In the genomic region with DNA sequence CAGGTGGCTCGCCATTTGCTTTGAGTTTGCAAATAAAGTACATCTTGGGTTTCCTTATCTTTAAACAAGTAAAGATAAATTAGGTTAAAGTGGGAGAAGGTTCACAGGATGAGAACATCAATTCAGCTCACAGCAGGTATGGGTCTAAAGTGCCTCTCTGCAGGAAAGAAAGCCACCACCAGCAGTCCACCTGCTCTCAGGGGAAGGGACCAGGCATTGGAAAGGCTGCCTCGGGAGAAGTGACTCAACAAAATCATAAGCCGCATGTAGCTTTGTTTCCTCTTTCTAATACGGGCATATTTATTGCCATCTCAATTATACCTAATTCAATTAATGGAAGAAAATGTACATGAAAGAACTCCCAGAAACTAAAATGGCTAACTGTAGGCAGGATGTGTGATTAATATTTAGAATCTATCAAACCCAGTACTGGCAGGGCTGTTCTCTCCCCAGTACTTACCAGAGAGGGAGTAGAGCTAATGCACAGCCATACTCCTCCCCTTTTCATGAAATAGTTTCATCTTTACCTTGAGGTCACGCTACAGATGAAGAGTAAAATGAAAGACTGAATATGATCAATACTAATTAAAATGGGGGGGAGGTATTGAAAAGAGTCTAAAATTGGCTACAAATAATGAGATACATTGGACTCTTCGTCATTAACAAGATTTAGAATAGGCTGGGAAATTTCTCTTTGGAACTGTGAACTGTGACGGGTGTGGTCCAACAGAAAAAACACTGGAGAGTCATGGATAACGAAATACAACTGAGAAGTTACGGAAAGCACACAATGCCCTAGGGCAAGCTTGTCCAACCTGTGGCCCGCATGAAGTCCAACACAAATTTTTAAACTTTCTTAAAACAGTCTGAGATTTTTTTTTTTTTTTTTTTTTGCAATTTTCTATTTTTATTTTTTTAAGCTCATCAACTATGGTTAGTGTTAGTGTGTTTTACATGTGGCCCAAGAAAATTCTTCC, we compare ENCODE assay signal across 1 cellular context.
TF ChIP-seq lines count a peak whose summit lies in the region.

No MANE protein-coding gene starts in this region.

TF ChIP-seq in HepG2, 621 proteins besides CTCF, POLR2A, EP300 and RAD21:
- no peak for TF ChIP-seq GABPB1 (CRISPR knock-in tag; IDR thresholded peaks at IDR 0.05)
- TF ChIP-seq ZSCAN20 (CRISPR knock-in tag; IDR thresholded peaks at IDR 0.05; ENCODE audit: borderline replicate concordance), result no peak
- no peak for TF ChIP-seq MXD4 (CRISPR knock-in tag; IDR thresholded peaks at IDR 0.05)
- TF ChIP-seq, protein P1, sequence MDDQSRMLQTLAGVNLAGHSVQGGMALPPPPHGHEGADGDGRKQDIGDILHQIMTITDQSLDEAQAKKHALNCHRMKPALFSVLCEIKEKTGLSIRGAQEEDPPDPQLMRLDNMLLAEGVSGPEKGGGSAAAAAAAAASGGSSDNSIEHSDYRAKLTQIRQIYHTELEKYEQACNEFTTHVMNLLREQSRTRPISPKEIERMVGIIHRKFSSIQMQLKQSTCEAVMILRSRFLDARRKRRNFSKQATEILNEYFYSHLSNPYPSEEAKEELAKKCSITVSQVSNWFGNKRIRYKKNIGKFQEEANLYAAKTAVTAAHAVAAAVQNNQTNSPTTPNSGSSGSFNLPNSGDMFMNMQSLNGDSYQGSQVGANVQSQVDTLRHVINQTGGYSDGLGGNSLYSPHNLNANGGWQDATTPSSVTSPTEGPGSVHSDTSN (CRISPR knock-in tag; IDR thresholded peaks at IDR 0.05; ENCODE audit: borderline replicate concordance), result no peak
- no peak for TF ChIP-seq KLF6 (CRISPR knock-in tag; IDR thresholded peaks at IDR 0.05)
- no peak for TF ChIP-seq ZNF337 (CRISPR knock-in tag; IDR thresholded peaks at IDR 0.05; ENCODE audit: borderline replicate concordance, low read depth)
- TF ChIP-seq ZNF441 (CRISPR knock-in tag; IDR thresholded peaks at IDR 0.05; ENCODE audit: borderline replicate concordance), result no peak
- no peak for TF ChIP-seq ZFX (CRISPR knock-in tag; IDR thresholded peaks at IDR 0.05; ENCODE audit: low read depth)
- no peak for TF ChIP-seq SALL1 (CRISPR knock-in tag; IDR thresholded peaks at IDR 0.05)
- TF ChIP-seq, protein P2, sequence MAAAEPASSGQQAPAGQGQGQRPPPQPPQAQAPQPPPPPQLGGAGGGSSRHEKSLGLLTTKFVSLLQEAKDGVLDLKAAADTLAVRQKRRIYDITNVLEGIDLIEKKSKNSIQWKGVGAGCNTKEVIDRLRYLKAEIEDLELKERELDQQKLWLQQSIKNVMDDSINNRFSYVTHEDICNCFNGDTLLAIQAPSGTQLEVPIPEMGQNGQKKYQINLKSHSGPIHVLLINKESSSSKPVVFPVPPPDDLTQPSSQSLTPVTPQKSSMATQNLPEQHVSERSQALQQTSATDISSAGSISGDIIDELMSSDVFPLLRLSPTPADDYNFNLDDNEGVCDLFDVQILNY (CRISPR knock-in tag; conservative IDR thresholded peaks at IDR 0.05), result no peak
- no peak for TF ChIP-seq ZNF20 (CRISPR knock-in tag; IDR thresholded peaks at IDR 0.05)
- TF ChIP-seq, protein P3, sequence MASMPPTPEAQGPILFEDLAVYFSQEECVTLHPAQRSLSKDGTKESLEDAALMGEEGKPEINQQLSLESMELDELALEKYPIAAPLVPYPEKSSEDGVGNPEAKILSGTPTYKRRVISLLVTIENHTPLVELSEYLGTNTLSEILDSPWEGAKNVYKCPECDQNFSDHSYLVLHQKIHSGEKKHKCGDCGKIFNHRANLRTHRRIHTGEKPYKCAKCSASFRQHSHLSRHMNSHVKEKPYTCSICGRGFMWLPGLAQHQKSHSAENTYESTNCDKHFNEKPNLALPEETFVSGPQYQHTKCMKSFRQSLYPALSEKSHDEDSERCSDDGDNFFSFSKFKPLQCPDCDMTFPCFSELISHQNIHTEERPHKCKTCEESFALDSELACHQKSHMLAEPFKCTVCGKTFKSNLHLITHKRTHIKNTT (CRISPR knock-in tag; IDR thresholded peaks at IDR 0.05), result no peak
- no peak for TF ChIP-seq FOXJ3 (CRISPR knock-in tag; IDR thresholded peaks at IDR 0.05; ENCODE audit: borderline replicate concordance)
- no peak for TF ChIP-seq ZNF556 (CRISPR knock-in tag; IDR thresholded peaks at IDR 0.05; ENCODE audit: borderline replicate concordance)
- no peak for TF ChIP-seq IKZF4 (CRISPR knock-in tag; IDR thresholded peaks at IDR 0.05; ENCODE audit: borderline replicate concordance, low read depth, not compliant biosample characterization)
- no peak for TF ChIP-seq MEIS2 (CRISPR knock-in tag; IDR thresholded peaks at IDR 0.05)
- no peak for TF ChIP-seq ZEB1 (IDR thresholded peaks at IDR 0.05; ENCODE audit: insufficient replicate concordance, low read depth)
- TF ChIP-seq, protein P4, sequence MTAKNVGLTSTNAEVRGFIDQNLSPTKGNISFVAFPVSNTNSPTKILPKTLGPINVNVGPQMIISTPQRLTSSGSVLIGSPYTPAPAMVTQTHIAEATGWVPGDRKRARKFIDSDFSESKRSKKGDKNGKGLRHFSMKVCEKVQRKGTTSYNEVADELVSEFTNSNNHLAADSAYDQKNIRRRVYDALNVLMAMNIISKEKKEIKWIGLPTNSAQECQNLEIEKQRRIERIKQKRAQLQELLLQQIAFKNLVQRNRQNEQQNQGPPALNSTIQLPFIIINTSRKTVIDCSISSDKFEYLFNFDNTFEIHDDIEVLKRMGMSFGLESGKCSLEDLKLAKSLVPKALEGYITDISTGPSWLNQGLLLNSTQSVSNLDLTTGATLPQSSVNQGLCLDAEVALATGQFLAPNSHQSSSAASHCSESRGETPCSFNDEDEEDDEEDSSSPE (CRISPR knock-in tag; IDR thresholded peaks at IDR 0.05), result no peak
